17 cellular contexts compared by ENCODE assay signal in the genomic region with DNA sequence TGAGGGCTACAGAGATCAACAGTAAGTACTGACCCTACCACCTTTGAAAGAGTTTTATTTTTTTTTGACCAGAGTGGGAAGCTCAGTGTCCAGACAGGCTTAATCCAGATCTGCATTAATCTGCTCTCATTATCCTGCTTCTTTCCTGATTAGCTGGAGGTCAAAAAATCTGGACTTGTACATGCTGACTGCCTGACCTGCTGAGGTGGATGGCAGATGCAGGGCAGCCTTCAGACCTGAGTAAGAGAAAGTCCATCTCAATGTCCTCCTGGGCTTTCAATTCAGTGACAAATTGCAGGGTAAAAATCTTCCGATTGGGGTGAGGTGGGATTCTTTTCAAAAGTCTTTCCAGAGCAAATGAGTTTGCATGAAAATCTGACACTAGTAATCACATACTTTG.
DNase-seq lines count a peak whose midpoint lies in the region; ATAC-seq and TF ChIP-seq lines count a peak whose summit lies in the region.
"Had no signal": no experiment of that assay in that cellular context is flagged by ENCODE, and none has a peak within 500 bp of the region (broad histone marks: within the 10 kb centered on the region; RNA-seq: fewer than 3 reads in every experiment).

No MANE protein-coding gene starts in this region.

- H3K4me3 Mint-ChIP-seq in GM23338 = no peak overlapping the region
- no peak overlapping the region for H3K4me3 Mint-ChIP-seq in neural crest cell
- H3K4me3 Mint-ChIP-seq: CD4-positive, alpha-beta T cell had no signal

- H3K4me1 Mint-ChIP-seq in GM23338 (peaks cover 5% of the 10 kb centered on the region; the same call in 1 of the 3 replicates), neural crest cell (peaks cover 10% of the 10 kb centered on the region)

- ATAC-seq in GM23338 (no peak), GM21423 (IDR thresholded peaks at IDR 0.05; ENCODE audit: unreplicated experiment) (no peak)
- ATAC-seq: K562 had no signal

- no peak overlapping the region for H3K4me3 ChIP-seq in GM23338
- H3K4me3 ChIP-seq in WERI-Rb-1 (ENCODE audit: low read depth, low read length) = no peak overlapping the region
- H3K4me3 ChIP-seq: K562 had no signal

- no peak overlapping the region for H3K4me2 ChIP-seq in GM23338

- TF ChIP-seq CTCF in GM23338 (conservative IDR thresholded peaks at IDR 0.05; ENCODE audit: low read depth in 2 of 2) (no peak), WERI-Rb-1 (IDR thresholded peaks at IDR 0.05; ENCODE audit: low read depth, low read length) (no peak), neural crest cell (conservative IDR thresholded peaks at IDR 0.05) (no peak)

- H3K36me3 ChIP-seq in GM23338 (ENCODE audit: insufficient read depth) = no peaks in the 10 kb centered on the region
- H3K36me3 ChIP-seq in WERI-Rb-1 = no peaks in the 10 kb centered on the region

- H3K9me3 Mint-ChIP-seq in GM23338 = peaks cover 13% of the 10 kb centered on the region
- H3K9me3 Mint-ChIP-seq in neural crest cell = no peaks in the 10 kb centered on the region

- H4K20me1 ChIP-seq in GM23338 (replicated peaks; ENCODE audit: insufficient read depth) = no peaks in the 10 kb centered on the region

- no peaks in the 10 kb centered on the region for H3F3A ChIP-seq in GM23338 (replicated peaks; ENCODE audit: low read depth)

- H3K36me3 Mint-ChIP-seq in GM23338 (ENCODE audit: low read depth) = peaks cover 10% of the 10 kb centered on the region; the same call in 2 of the 3 replicates
- H3K36me3 Mint-ChIP-seq in neural crest cell (ENCODE audit: low read depth) = no peaks in the 10 kb centered on the region

- H3K27me3 Mint-ChIP-seq in GM23338 (ENCODE audit: insufficient read depth, low read depth, poor library complexity) (no peaks in the 10 kb centered on the region), neural crest cell (ENCODE audit: low read depth) (no peaks in the 10 kb centered on the region)
- H3K27me3 Mint-ChIP-seq: CD4-positive, alpha-beta T cell had no signal

- H3K4me1 ChIP-seq in GM23338 (ENCODE audit: insufficient read depth) = no peaks in the 10 kb centered on the region
- H3K4me1 ChIP-seq: Caco-2 had no signal

- DNase-seq in GM23338 (ENCODE audit: low spot score) (no peak), M059J (ENCODE audit: low read depth) (peak; percentile 15), WERI-Rb-1 (peak; percentile 56), neural crest cell (ENCODE audit: low read depth, low spot score) (no peak), DMS153 treated with DMSO at 0.1 percent for 48 hours (lab: John Stamatoyannopoulos, UW; ENCODE audit: unreplicated experiment) (no peak), NCI-H446 treated with DMSO at 0.1 percent for 48 hours (lab: John Stamatoyannopoulos, UW) (no peak)
- DNase-seq: AML-193; Caco-2; CD4-positive, alpha-beta T cell; DMS153; DMS79 treated with DMSO at 0.1 percent for 48 hours; GF-D8; HCEC 1CT had no signal

- H3K9me3 ChIP-seq in WERI-Rb-1 (ENCODE audit: severe bottlenecking) = no peaks in the 10 kb centered on the region
- H3K9me3 ChIP-seq: Caco-2 had no signal

- no peaks in the 10 kb centered on the region for H3K79me2 ChIP-seq in GM23338 (replicated peaks; ENCODE audit: insufficient read depth)

- H2AFZ ChIP-seq in GM23338 = no peak overlapping the region

- H3K27me3 ChIP-seq in GM23338 (ENCODE audit: insufficient read depth) (no peaks in the 10 kb centered on the region), WERI-Rb-1 (ENCODE audit: insufficient read depth, low read depth, severe bottlenecking) (no peaks in the 10 kb centered on the region)

- peaks cover 19% of the 10 kb centered on the region for H3K9me2 ChIP-seq in GM23338 (ENCODE audit: insufficient read depth)

- H3K27ac ChIP-seq in GM23338 (ENCODE audit: low read depth) (no peak overlapping the region), WERI-Rb-1 (no peak overlapping the region)
- H3K27ac ChIP-seq: C4-2B, HL-60 had no signal

- H3K27ac Mint-ChIP-seq in GM23338 (peak overlapping the region; percentile 79; the same call in 1 of the 2 replicates), neural crest cell (ENCODE audit: unreplicated experiment) (peak overlapping the region; percentile 35)
- H3K27ac Mint-ChIP-seq: CD4-positive, alpha-beta T cell had no signal

TF ChIP-seq in GM23338, 12 proteins besides CTCF, POLR2A, EP300 and RAD21:
- TF ChIP-seq NANOG (IDR thresholded peaks at IDR 0.05; ENCODE audit: borderline replicate concordance) = no peak
- TF ChIP-seq ZNF114 (CRISPR knock-in tag; IDR thresholded peaks at IDR 0.05) = no peak
- no peak for TF ChIP-seq ZNF331 (CRISPR knock-in tag; IDR thresholded peaks at IDR 0.05; ENCODE audit: low read depth)
- TF ChIP-seq POLR2AphosphoS5 (IDR thresholded peaks at IDR 0.05; ENCODE audit: low read depth) = no peak
- TF ChIP-seq, protein P1, sequence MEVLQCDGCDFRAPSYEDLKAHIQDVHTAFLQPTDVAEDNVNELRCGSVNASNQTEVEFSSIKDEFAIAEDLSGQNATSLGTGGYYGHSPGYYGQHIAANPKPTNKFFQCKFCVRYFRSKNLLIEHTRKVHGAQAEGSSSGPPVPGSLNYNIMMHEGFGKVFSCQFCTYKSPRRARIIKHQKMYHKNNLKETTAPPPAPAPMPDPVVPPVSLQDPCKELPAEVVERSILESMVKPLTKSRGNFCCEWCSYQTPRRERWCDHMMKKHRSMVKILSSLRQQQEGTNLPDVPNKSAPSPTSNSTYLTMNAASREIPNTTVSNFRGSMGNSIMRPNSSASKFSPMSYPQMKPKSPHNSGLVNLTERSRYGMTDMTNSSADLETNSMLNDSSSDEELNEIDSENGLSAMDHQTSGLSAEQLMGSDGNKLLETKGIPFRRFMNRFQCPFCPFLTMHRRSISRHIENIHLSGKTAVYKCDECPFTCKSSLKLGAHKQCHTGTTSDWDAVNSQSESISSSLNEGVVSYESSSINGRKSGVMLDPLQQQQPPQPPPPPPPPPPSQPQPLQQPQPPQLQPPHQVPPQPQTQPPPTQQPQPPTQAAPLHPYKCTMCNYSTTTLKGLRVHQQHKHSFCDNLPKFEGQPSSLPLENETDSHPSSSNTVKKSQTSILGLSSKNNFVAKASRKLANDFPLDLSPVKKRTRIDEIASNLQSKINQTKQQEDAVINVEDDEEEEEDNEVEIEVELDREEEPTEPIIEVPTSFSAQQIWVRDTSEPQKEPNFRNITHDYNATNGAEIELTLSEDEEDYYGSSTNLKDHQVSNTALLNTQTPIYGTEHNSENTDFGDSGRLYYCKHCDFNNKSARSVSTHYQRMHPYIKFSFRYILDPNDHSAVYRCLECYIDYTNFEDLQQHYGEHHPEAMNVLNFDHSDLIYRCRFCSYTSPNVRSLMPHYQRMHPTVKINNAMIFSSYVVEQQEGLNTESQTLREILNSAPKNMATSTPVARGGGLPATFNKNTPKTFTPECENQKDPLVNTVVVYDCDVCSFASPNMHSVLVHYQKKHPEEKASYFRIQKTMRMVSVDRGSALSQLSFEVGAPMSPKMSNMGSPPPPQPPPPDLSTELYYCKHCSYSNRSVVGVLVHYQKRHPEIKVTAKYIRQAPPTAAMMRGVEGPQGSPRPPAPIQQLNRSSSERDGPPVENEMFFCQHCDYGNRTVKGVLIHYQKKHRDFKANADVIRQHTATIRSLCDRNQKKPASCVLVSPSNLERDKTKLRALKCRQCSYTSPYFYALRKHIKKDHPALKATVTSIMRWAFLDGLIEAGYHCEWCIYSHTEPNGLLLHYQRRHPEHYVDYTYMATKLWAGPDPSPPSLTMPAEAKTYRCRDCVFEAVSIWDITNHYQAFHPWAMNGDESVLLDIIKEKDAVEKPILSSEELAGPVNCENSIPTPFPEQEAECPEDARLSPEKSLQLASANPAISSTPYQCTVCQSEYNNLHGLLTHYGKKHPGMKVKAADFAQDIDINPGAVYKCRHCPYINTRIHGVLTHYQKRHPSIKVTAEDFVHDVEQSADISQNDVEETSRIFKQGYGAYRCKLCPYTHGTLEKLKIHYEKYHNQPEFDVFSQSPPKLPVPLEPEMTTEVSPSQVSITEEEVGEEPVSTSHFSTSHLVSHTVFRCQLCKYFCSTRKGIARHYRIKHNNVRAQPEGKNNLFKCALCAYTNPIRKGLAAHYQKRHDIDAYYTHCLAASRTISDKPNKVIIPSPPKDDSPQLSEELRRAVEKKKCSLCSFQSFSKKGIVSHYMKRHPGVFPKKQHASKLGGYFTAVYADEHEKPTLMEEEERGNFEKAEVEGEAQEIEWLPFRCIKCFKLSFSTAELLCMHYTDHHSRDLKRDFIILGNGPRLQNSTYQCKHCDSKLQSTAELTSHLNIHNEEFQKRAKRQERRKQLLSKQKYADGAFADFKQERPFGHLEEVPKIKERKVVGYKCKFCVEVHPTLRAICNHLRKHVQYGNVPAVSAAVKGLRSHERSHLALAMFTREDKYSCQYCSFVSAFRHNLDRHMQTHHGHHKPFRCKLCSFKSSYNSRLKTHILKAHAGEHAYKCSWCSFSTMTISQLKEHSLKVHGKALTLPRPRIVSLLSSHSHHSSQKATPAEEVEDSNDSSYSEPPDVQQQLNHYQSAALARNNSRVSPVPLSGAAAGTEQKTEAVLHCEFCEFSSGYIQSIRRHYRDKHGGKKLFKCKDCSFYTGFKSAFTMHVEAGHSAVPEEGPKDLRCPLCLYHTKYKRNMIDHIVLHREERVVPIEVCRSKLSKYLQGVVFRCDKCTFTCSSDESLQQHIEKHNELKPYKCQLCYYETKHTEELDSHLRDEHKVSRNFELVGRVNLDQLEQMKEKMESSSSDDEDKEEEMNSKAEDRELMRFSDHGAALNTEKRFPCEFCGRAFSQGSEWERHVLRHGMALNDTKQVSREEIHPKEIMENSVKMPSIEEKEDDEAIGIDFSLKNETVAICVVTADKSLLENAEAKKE (CRISPR knock-in tag; IDR thresholded peaks at IDR 0.05) = no peak
- TF ChIP-seq EZH2phosphoT487 (IDR thresholded peaks at IDR 0.05; ENCODE audit: unreplicated experiment) = no peak

Comparison
In these comparisons a context has a peak if more than half of its experiments do, and no peak if none do; other contexts are left out.
1. DNase-seq: peak in M059J (single experiment) and WERI-Rb-1 (single experiment); none in GM23338 (single experiment), neural crest cell (single experiment), DMS153 treated with DMSO at 0.1 percent for 48 hours (single experiment) and NCI-H446 treated with DMSO at 0.1 percent for 48 hours (single experiment).